Comparison of ENCODE assay signal across 10 cellular contexts in genomic region chr5:178250263-178250662, GRCh38.
"Had no signal": no experiment of that assay in that cellular context is flagged by ENCODE, and none has a peak within 500 bp of the region (broad histone marks: within the 10 kb centered on the region; RNA-seq: fewer than 3 reads in every experiment).

No MANE protein-coding gene starts in this region.

- H3K9me3 ChIP-seq: uterus had no signal

- DNase-seq: activated CD4-positive, CD25-positive, alpha-beta regulatory T cell treated with anti-CD3 and anti-CD28 coated beads, Interleukin-2, amount 50 U/mL, for 72 hours; activated effector memory CD4-positive, alpha-beta T cell treated with anti-CD3 and anti-CD28 coated beads, Interleukin-2, amount 50 U/mL, for 16 hours; activated T-cell treated with anti-CD3 and anti-CD28 coated beads, Interleukin-2, amount 50 U/mL, for 4 hours; effector memory CD4-positive, alpha-beta T cell; uterus had no signal

- H3K4me3 Mint-ChIP-seq: activated T-cell treated with anti-CD3 and anti-CD28 coated beads, Interleukin-2, amount 50 U/mL, for 4 hours had no signal

- H3K9me3 Mint-ChIP-seq: activated T-cell treated with anti-CD3 and anti-CD28 coated beads, Interleukin-2, amount 50 U/mL, for 4 hours; brain; stimulated activated effector memory CD8-positive, alpha-beta T cell treated with anti-CD3 and anti-CD28 coated beads, Interleukin-12 subunit alpha, Interleukin-12 subunit beta, amount 100 ng/mL, for 72 hours had no signal

- H3K4me3 ChIP-seq: uterus had no signal

- H3K36me3 ChIP-seq: uterus had no signal

- H3K36me3 Mint-ChIP-seq: activated naive CD8-positive, alpha-beta T cell; brain; immature natural killer cell had no signal

- H3K4me1 ChIP-seq: foreskin keratinocyte, uterus had no signal

- H3K27me3 ChIP-seq: foreskin keratinocyte, uterus had no signal

- H3K27ac ChIP-seq: foreskin keratinocyte, uterus had no signal

- H3K27me3 Mint-ChIP-seq: activated naive CD8-positive, alpha-beta T cell had no signal
